26 cellular contexts compared by ENCODE assay signal in genomic region chr15:54354341-54354740, GRCh38.
DNase-seq lines count a peak whose midpoint lies in the region; ATAC-seq, FAIRE-seq and TF ChIP-seq lines count a peak whose summit lies in the region.
"Had no signal": no experiment of that assay in that cellular context is flagged by ENCODE, and none has a peak within 500 bp of the region (broad histone marks: within the 10 kb centered on the region; RNA-seq: fewer than 3 reads in every experiment).

No MANE protein-coding gene starts in this region.

- H3K79me2 ChIP-seq in astrocyte (ENCODE audit: insufficient read depth, low read length) = no peaks in the 10 kb centered on the region
- H3K79me2 ChIP-seq in osteoblast (ENCODE audit: insufficient read depth, low read length) = no peaks in the 10 kb centered on the region

- no peaks in the 10 kb centered on the region for H3K9me3 Mint-ChIP-seq in astrocyte (ENCODE audit: unreplicated experiment)

- no peak overlapping the region for H3K4me3 Mint-ChIP-seq in astrocyte (ENCODE audit: unreplicated experiment)
- H3K4me3 Mint-ChIP-seq: CD14-positive monocyte; CD4-positive, alpha-beta memory T cell; CD4-positive, CD25-positive, alpha-beta regulatory T cell; CD8-positive, alpha-beta memory T cell had no signal

- no peaks in the 10 kb centered on the region for H3K27me3 Mint-ChIP-seq in astrocyte (ENCODE audit: low read depth, unreplicated experiment)
- H3K27me3 Mint-ChIP-seq: CD4-positive, alpha-beta memory T cell; CD4-positive, CD25-positive, alpha-beta regulatory T cell; CD8-positive, alpha-beta memory T cell had no signal

- ATAC-seq in GM19395 (IDR thresholded peaks at IDR 0.05; ENCODE audit: unreplicated experiment) = no peak
- no peak for ATAC-seq in HG03457 (IDR thresholded peaks at IDR 0.05; ENCODE audit: unreplicated experiment)

- no peak for DNase-seq in astrocyte (ENCODE audit: low read depth)
- DNase-seq in cerebellar nuclear complex (lab: John Stamatoyannopoulos, UW) = peak; percentile 22 to 52
- peak; percentile 6 for DNase-seq in osteoblast (ENCODE audit: insufficient read length, low spot score, missing footprints)
- DNase-seq in midbrain (lab: John Stamatoyannopoulos, UW) = no peak
- DNase-seq: 8988T; ACHN; BE2C; CD4-positive, alpha-beta memory T cell; CD4-positive, CD25-positive, alpha-beta regulatory T cell; CD8-positive, alpha-beta memory T cell; COR-L47; DMS 273 treated with DMSO at 0.1 percent for 48 hours; DMS153; DMS53; DMS79; DND-41; EL; GF-D8 had no signal

- no peaks in the 10 kb centered on the region for H3K9me3 ChIP-seq in astrocyte (ENCODE audit: insufficient read depth, low read depth, low read length)
- H3K9me3 ChIP-seq in osteoblast (ENCODE audit: low read depth, low read length) = no peaks in the 10 kb centered on the region
- H3K9me3 ChIP-seq: BE2C had no signal

- no peak overlapping the region for H2AFZ ChIP-seq in astrocyte (ENCODE audit: low read depth, low read length)
- no peak overlapping the region for H2AFZ ChIP-seq in osteoblast (ENCODE audit: low read length)

- H3K27me3 ChIP-seq in astrocyte (ENCODE audit: insufficient read depth, low read length) (no peaks in the 10 kb centered on the region), osteoblast (ENCODE audit: insufficient read depth, low read length) (no peaks in the 10 kb centered on the region)
- H3K27me3 ChIP-seq: BE2C, BLaER1 had no signal

- H3K4me1 Mint-ChIP-seq in astrocyte (ENCODE audit: low read depth, unreplicated experiment) = no peaks in the 10 kb centered on the region
- H3K4me1 Mint-ChIP-seq: CD14-positive monocyte; CD4-positive, alpha-beta memory T cell; CD4-positive, CD25-positive, alpha-beta regulatory T cell; CD8-positive, alpha-beta memory T cell had no signal

- H3K9ac ChIP-seq in astrocyte (ENCODE audit: low read length) = no peak overlapping the region
- H3K9ac ChIP-seq: BLaER1 had no signal

- TF ChIP-seq CTCF in astrocyte (IDR thresholded peaks at IDR 0.05; ENCODE audit: insufficient read depth, low read depth, low read length) (no peak), osteoblast (IDR thresholded peaks at IDR 0.05; ENCODE audit: extremely low read depth, low read depth, low read length) (no peak)

- H4K20me1 ChIP-seq in astrocyte (ENCODE audit: insufficient read depth, low read length) (no peaks in the 10 kb centered on the region), osteoblast (ENCODE audit: insufficient read depth, low read length) (no peaks in the 10 kb centered on the region)
- H4K20me1 ChIP-seq: BLaER1 had no signal

- no peak overlapping the region for H3K27ac Mint-ChIP-seq in astrocyte (ENCODE audit: unreplicated experiment)
- H3K27ac Mint-ChIP-seq: CD14-positive monocyte; CD4-positive, alpha-beta memory T cell; CD4-positive, CD25-positive, alpha-beta regulatory T cell; CD8-positive, alpha-beta memory T cell had no signal

- H3K4me3 ChIP-seq in astrocyte (ENCODE audit: insufficient read depth, low read depth, low read length) (no peak overlapping the region), osteoblast (ENCODE audit: insufficient read depth, low read length) (no peak overlapping the region)
- H3K4me3 ChIP-seq: BLaER1 had no signal

- no peaks in the 10 kb centered on the region for H3K36me3 Mint-ChIP-seq in astrocyte (ENCODE audit: low read depth, unreplicated experiment)
- H3K36me3 Mint-ChIP-seq: CD14-positive monocyte; CD4-positive, alpha-beta memory T cell; CD4-positive, CD25-positive, alpha-beta regulatory T cell; CD8-positive, alpha-beta memory T cell had no signal

- no peaks in the 10 kb centered on the region for H3K36me3 ChIP-seq in astrocyte (ENCODE audit: insufficient read depth, low read length)
- H3K36me3 ChIP-seq in osteoblast (ENCODE audit: insufficient read depth, low read length) = no peaks in the 10 kb centered on the region
- H3K36me3 ChIP-seq: BE2C, BLaER1 had no signal

- H3K27ac ChIP-seq in astrocyte (ENCODE audit: low read depth, low read length) = no peak overlapping the region
- no peak overlapping the region for H3K27ac ChIP-seq in osteoblast (ENCODE audit: low read depth, low read length)
- H3K27ac ChIP-seq: BLaER1 had no signal

- H3K4me1 ChIP-seq in astrocyte (ENCODE audit: insufficient read depth, low read length) = no peaks in the 10 kb centered on the region
- H3K4me1 ChIP-seq in osteoblast (ENCODE audit: insufficient read depth, low read length) = no peaks in the 10 kb centered on the region
- H3K4me1 ChIP-seq: BE2C, BLaER1 had no signal

- H3K4me2 ChIP-seq in astrocyte (ENCODE audit: low read length) = no peak overlapping the region
- no peak overlapping the region for H3K4me2 ChIP-seq in osteoblast (ENCODE audit: insufficient read depth, low read length)
- H3K4me2 ChIP-seq: BLaER1 had no signal

- FAIRE-seq in astrocyte (lab: Jason Lieb, UNC) = peak; percentile 50
- FAIRE-seq: A204.1, G401.6, GM12891, GM19239 had no signal

Comparison
In these comparisons a context has a peak if more than half of its experiments do, and no peak if none do; other contexts are left out.
1. DNase-seq: peak in cerebellar nuclear complex (2 of 2) and osteoblast (single experiment); none in astrocyte (single experiment) and midbrain (single experiment).